ENCODE assay signal across 10 cellular contexts in the genomic region with DNA sequence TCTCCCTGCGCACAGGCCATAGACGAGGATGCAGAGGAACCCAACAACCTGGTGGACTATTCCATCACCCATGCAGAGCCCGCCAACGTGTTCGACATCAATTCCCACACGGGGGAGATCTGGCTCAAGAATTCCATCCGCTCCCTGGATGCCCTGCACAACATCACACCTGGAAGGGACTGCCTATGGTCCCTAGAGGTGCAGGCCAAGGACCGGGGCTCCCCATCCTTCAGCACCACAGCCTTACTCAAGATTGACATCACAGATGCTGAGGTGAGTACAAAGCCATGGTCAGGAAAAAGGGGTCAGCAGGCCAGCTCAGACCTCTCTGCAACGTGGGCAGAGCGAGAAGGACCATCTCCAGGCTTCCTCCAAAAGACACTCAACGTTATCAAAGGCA. TPM values are rescaled to one million over a fixed set of nuclear protein-coding genes. Genes with fewer than 3 reads are reported as not detected.
"Had no signal": no experiment of that assay in that cellular context is flagged by ENCODE, and none has a peak within 500 bp of the region (broad histone marks: within the 10 kb centered on the region; RNA-seq: fewer than 3 reads in every experiment).

No MANE protein-coding gene starts in this region.

- H3K36me3 Mint-ChIP-seq: IgD-negative memory B cell had no signal

- H3K27ac Mint-ChIP-seq: HFFc6 had no signal

- H3K4me3 ChIP-seq: GM23248, HAP-1 had no signal

- H3K9me3 Mint-ChIP-seq: HFFc6, IgD-negative memory B cell had no signal

- H3K36me3 ChIP-seq: HAP-1 had no signal

- H3K4me1 Mint-ChIP-seq: IgD-negative memory B cell had no signal

- H3K4me1 ChIP-seq: HAP-1 had no signal

- H3K9ac ChIP-seq: GM23248 had no signal

- H3K9me3 ChIP-seq: HAP-1 had no signal

- H3K27ac ChIP-seq: GM23248, HL-60 had no signal

- H2AFZ ChIP-seq: GM23248 had no signal

- H3K4me3 Mint-ChIP-seq: HFFc6 had no signal

- ATAC-seq: HCT116, HepG2 had no signal

- DNase-seq: GM23248, GOT3, HFFc6 had no signal

RNA-seq across cellular contexts. Expression of gene LRIT2, which starts 12.3 kb away (rescaled TPM):
- total RNA-seq: GM23248, H4, HepG2, HFFc6, HT1080 had no signal
- polyA plus RNA-seq: GM23248, HepG2, IgD-negative memory B cell had no signal

RNA-seq across cellular contexts. Expression of gene CDHR1, which starts 18.7 kb away (rescaled TPM):
- total RNA-seq: GM23248, HFFc6, HT1080 had no signal
- polyA plus RNA-seq: GM23248, IgD-negative memory B cell had no signal

RNA-seq across cellular contexts. Expression of gene LRIT1, which starts 28.3 kb away (rescaled TPM):
- total RNA-seq: GM23248, H4, HepG2, HFFc6, HT1080 had no signal
- polyA plus RNA-seq: GM23248, HepG2, IgD-negative memory B cell had no signal

RNA-seq across cellular contexts. Expression of gene RGR, which starts 31.8 kb away (rescaled TPM):
- total RNA-seq: GM23248, H4, HFFc6, HT1080 had no signal
- polyA plus RNA-seq: GM23248, IgD-negative memory B cell had no signal

RNA-seq across cellular contexts. Expression of gene GPR15LG, which starts 39.5 kb away (rescaled TPM):
- total RNA-seq: GM23248, H4, HepG2, HFFc6, HT1080 had no signal
- polyA plus RNA-seq: GM23248, HepG2, IgD-negative memory B cell had no signal
